ENCODE assay signal across 34 cellular contexts in genomic region chr6:114133816-114134215, GRCh38.
"Had no signal": no experiment of that assay in that cellular context is flagged by ENCODE, and none has a peak within 500 bp of the region (broad histone marks: within the 10 kb centered on the region; RNA-seq: fewer than 3 reads in every experiment).

No MANE protein-coding gene starts in this region.

- DNase-seq: Karpas-422, Kasumi-1, KG1, MG63, MM.1S, MV-4-11, NCI-H1048, NCI-H1092, NCI-H1092 treated with DMSO at 0.1 percent for 48 hours, NCI-H1105, NCI-H1105 treated with DMSO at 0.1 percent for 48 hours, NCI-H1417, NCI-H1417 treated with DMSO at 0.1 percent for 48 hours, NCI-H1436, NCI-H1436 treated with DMSO at 0.1 percent for 48 hours, NCI-H146, NCI-H1694, NCI-H1694 treated with DMSO at 0.1 percent for 48 hours, NCI-H187, NCI-H187 treated with DMSO at 0.1 percent for 48 hours, NCI-H2029, NCI-H2029 treated with DMSO at 0.1 percent for 48 hours, NCI-H2081, NCI-H2081 treated with DMSO at 0.1 percent for 48 hours, NCI-H2107, NCI-H2171, NCI-H2171 treated with DMSO at 0.1 percent for 48 hours, NCI-H2227 treated with DMSO at 0.1 percent for 48 hours, NCI-H226, NCI-H345, NCI-H446, NCI-H446 treated with DMSO at 0.1 percent for 48 hours, NCI-H510A had no signal

- H3K9me3 ChIP-seq: MG63 had no signal

- H3K9ac ChIP-seq: KMS-11 had no signal

- H3K4me2 ChIP-seq: KMS-11 had no signal

- H3K27ac ChIP-seq: KMS-11 had no signal

- H3K4me3 ChIP-seq: MG63 had no signal

- H3K27me3 ChIP-seq: MG63 had no signal

- H3K36me3 ChIP-seq: MG63 had no signal
